ENCODE assay signal across 28 cellular contexts in genomic region chr6:145115638-145116037, GRCh38.
"Had no signal": no experiment of that assay in that cellular context is flagged by ENCODE, and none has a peak within 500 bp of the region (broad histone marks: within the 10 kb centered on the region; RNA-seq: fewer than 3 reads in every experiment).

No MANE protein-coding gene starts in this region.

- H3K36me3 Mint-ChIP-seq: stimulated activated effector memory CD8-positive, alpha-beta T cell treated with anti-CD3 and anti-CD28 coated beads, Interleukin-12 subunit alpha, Interleukin-12 subunit beta, amount 100 ng/mL, for 72 hours; stimulated activated memory B cell treated with anti-CD40 and anti-IgM and Interleukin-4, amounts not matched to agents 10 μg/mL and 1 μg/mL and 100 μg/mL, for 72 hours; stimulated activated naive B cell treated with anti-CD40 and anti-IgM and Interleukin-4, amounts not matched to agents 10 μg/mL and 1 μg/mL and 100 μg/mL, for 72 hours; type B pancreatic cell had no signal

- DNase-seq: stimulated activated CD4-positive, alpha-beta T cell treated with anti-CD3 and anti-CD28 coated beads, Interleukin-2, amount 100 ng/mL, for 48 hours; stimulated activated CD4-positive, alpha-beta T cell treated with anti-CD3 and anti-CD28 coated beads, Interleukin-4, amount 100 ng/mL, for 1 hour; stimulated activated CD4-positive, alpha-beta T cell treated with anti-CD3 and anti-CD28 coated beads, Interleukin-4, amount 100 ng/mL, for 24 hours; stimulated activated CD4-positive, alpha-beta T cell treated with anti-CD3 and anti-CD28 coated beads, Interleukin-4, amount 100 ng/mL, for 4 hours; stimulated activated CD8-positive, alpha-beta memory T cell treated with anti-CD3 and anti-CD28 coated beads, Interleukin-4, amount 100 ng/mL, for 48 hours; stimulated activated naive B cell treated with anti-CD40 and anti-IgM and Interleukin-4, amounts not matched to agents 10 μg/mL and 1 μg/mL and 100 μg/mL, for 72 hours; stimulated activated naive CD4-positive, alpha-beta T cell; stimulated activated naive CD4-positive, alpha-beta T cell treated with Interleukin-2 at 50 U/mL for 16 hours; stimulated activated naive CD8-positive, alpha-beta T cell treated with anti-CD3 and anti-CD28 coated beads, Interleukin-15, amount 100 ng/mL, for 72 hours; stimulated activated naive CD8-positive, alpha-beta T cell treated with anti-CD3 and anti-CD28 coated beads, Interleukin-15, Interleukin-2, amounts not matched to agents 100 U/mL and 50 U/mL, for 24 hours; stomach; substantia nigra; testis; thyroid gland; tibial artery; transverse colon; upper lobe of left lung; upper lobe of right lung; uterus had no signal

- H3K4me1 ChIP-seq: suprapubic skin, testis, thyroid gland, tibial artery, tibial nerve, transverse colon, upper lobe of left lung, upper lobe of right lung, uterus, vagina had no signal

- H3K4me1 Mint-ChIP-seq: stimulated activated effector memory CD8-positive, alpha-beta T cell treated with anti-CD3 and anti-CD28 coated beads, Interleukin-12 subunit alpha, Interleukin-12 subunit beta, amount 100 ng/mL, for 72 hours; stimulated activated memory B cell treated with anti-CD40 and anti-IgM and Interleukin-4, amounts not matched to agents 10 μg/mL and 1 μg/mL and 100 μg/mL, for 72 hours; stimulated activated naive B cell treated with anti-CD40 and anti-IgM and Interleukin-4, amounts not matched to agents 10 μg/mL and 1 μg/mL and 100 μg/mL, for 72 hours; stimulated activated naive CD8-positive, alpha-beta T cell treated with anti-CD3 and anti-CD28 coated beads, Interleukin-15, amount 100 ng/mL, for 72 hours had no signal

- H3K36me3 ChIP-seq: stomach, suprapubic skin, thoracic aorta, thyroid gland, tibial artery, tibial nerve, transverse colon, upper lobe of left lung, upper lobe of right lung, uterus, vagina had no signal

- H3K4me3 Mint-ChIP-seq: stimulated activated effector memory CD8-positive, alpha-beta T cell treated with anti-CD3 and anti-CD28 coated beads, Interleukin-12 subunit alpha, Interleukin-12 subunit beta, amount 100 ng/mL, for 72 hours; stimulated activated memory B cell treated with anti-CD40 and anti-IgM and Interleukin-4, amounts not matched to agents 10 μg/mL and 1 μg/mL and 100 μg/mL, for 72 hours; stimulated activated naive B cell treated with anti-CD40 and anti-IgM and Interleukin-4, amounts not matched to agents 10 μg/mL and 1 μg/mL and 100 μg/mL, for 72 hours; stimulated activated naive CD8-positive, alpha-beta T cell treated with anti-CD3 and anti-CD28 coated beads, Interleukin-15, amount 100 ng/mL, for 72 hours; stimulated activated naive CD8-positive, alpha-beta T cell treated with anti-CD3 and anti-CD28 coated beads, Interleukin-15, Interleukin-2, amounts not matched to agents 100 ng/mL and 50 ng/mL, for 24 hours; type B pancreatic cell had no signal

- H3K9me3 Mint-ChIP-seq: stimulated activated effector memory CD8-positive, alpha-beta T cell treated with anti-CD3 and anti-CD28 coated beads, Interleukin-12 subunit alpha, Interleukin-12 subunit beta, amount 100 ng/mL, for 72 hours; stimulated activated memory B cell treated with anti-CD40 and anti-IgM and Interleukin-4, amounts not matched to agents 10 μg/mL and 1 μg/mL and 100 μg/mL, for 72 hours; stimulated activated naive B cell treated with anti-CD40 and anti-IgM and Interleukin-4, amounts not matched to agents 10 μg/mL and 1 μg/mL and 100 μg/mL, for 72 hours; stimulated activated naive CD8-positive, alpha-beta T cell treated with anti-CD3 and anti-CD28 coated beads, Interleukin-15, amount 100 ng/mL, for 72 hours; stimulated activated naive CD8-positive, alpha-beta T cell treated with anti-CD3 and anti-CD28 coated beads, Interleukin-15, Interleukin-2, amounts not matched to agents 100 ng/mL and 50 ng/mL, for 24 hours; type B pancreatic cell had no signal

- ATAC-seq: stimulated activated effector memory CD8-positive, alpha-beta T cell treated with anti-CD3 and anti-CD28 coated beads, Interleukin-12 subunit alpha, Interleukin-12 subunit beta, amount 100 ng/mL, for 72 hours; stimulated activated memory B cell treated with anti-CD40 and anti-IgM and Interleukin-4, amounts not matched to agents 10 μg/mL and 1 μg/mL and 100 μg/mL, for 72 hours; stimulated activated naive B cell treated with anti-CD40 and anti-IgM and Interleukin-4, amounts not matched to agents 10 μg/mL and 1 μg/mL and 100 μg/mL, for 72 hours; stimulated activated naive CD8-positive, alpha-beta T cell treated with anti-CD3 and anti-CD28 coated beads, Interleukin-15, amount 100 ng/mL, for 72 hours; stimulated activated naive CD8-positive, alpha-beta T cell treated with anti-CD3 and anti-CD28 coated beads, Interleukin-15, Interleukin-2, amounts not matched to agents 100 U/mL and 50 U/mL, for 24 hours; upper lobe of right lung had no signal

- H3K9me3 ChIP-seq: stomach, suprapubic skin, testis, thoracic aorta, thyroid gland, tibial artery, tibial nerve, transverse colon, upper lobe of left lung, upper lobe of right lung, uterus, vagina had no signal

- H3K4me3 ChIP-seq: stomach, suprapubic skin, testis, thoracic aorta, thyroid gland, tibial artery, tibial nerve, transverse colon, upper lobe of left lung, upper lobe of right lung, uterus, vagina had no signal

- H3K27me3 ChIP-seq: stomach, suprapubic skin, testis, thyroid gland, tibial artery, tibial nerve, transverse colon, upper lobe of left lung, upper lobe of right lung, uterus, vagina had no signal

- H3K27ac ChIP-seq: stomach, suprapubic skin, testis, thoracic aorta, thyroid gland, tibial artery, tibial nerve, transverse colon, upper lobe of left lung, upper lobe of right lung, uterus, vagina had no signal

- FAIRE-seq: urothelium cell line had no signal

- H3K27me3 Mint-ChIP-seq: stimulated activated memory B cell treated with anti-CD40 and anti-IgM and Interleukin-4, amounts not matched to agents 10 μg/mL and 1 μg/mL and 100 μg/mL, for 72 hours had no signal

- H3K27ac Mint-ChIP-seq: stimulated activated effector memory CD8-positive, alpha-beta T cell treated with anti-CD3 and anti-CD28 coated beads, Interleukin-12 subunit alpha, Interleukin-12 subunit beta, amount 100 ng/mL, for 72 hours; stimulated activated memory B cell treated with anti-CD40 and anti-IgM and Interleukin-4, amounts not matched to agents 10 μg/mL and 1 μg/mL and 100 μg/mL, for 72 hours; stimulated activated naive B cell treated with anti-CD40 and anti-IgM and Interleukin-4, amounts not matched to agents 10 μg/mL and 1 μg/mL and 100 μg/mL, for 72 hours; stimulated activated naive CD8-positive, alpha-beta T cell treated with anti-CD3 and anti-CD28 coated beads, Interleukin-15, amount 100 ng/mL, for 72 hours; stimulated activated naive CD8-positive, alpha-beta T cell treated with anti-CD3 and anti-CD28 coated beads, Interleukin-15, Interleukin-2, amounts not matched to agents 100 ng/mL and 50 ng/mL, for 24 hours; type B pancreatic cell had no signal
